1 cellular context compared by ENCODE assay signal in genomic region chr17:7213895-7214299, GRCh38.
TF ChIP-seq lines count a peak whose summit lies in the region.

No MANE protein-coding gene starts in this region.

TF ChIP-seq in HEK293, 187 proteins besides CTCF, POLR2A, EP300 and RAD21 (continued from another document):
- TF ChIP-seq IKZF3 (tag by site-specific recombination; IDR thresholded peaks at IDR 0.05) = peak; percentile 81
- no peak for TF ChIP-seq ZNF266 (tag by site-specific recombination; IDR thresholded peaks at IDR 0.05; ENCODE audit: low read depth)
- TF ChIP-seq GLI2 (tag by site-specific recombination; IDR thresholded peaks at IDR 0.05; ENCODE audit: borderline replicate concordance, low read depth) = no peak
- TF ChIP-seq ZSCAN30 (tag by site-specific recombination; IDR thresholded peaks at IDR 0.05) = no peak
- TF ChIP-seq HIC1 (tag by site-specific recombination; IDR thresholded peaks at IDR 0.05) = no peak
- no peak for TF ChIP-seq ZNF292 (tag by site-specific recombination; IDR thresholded peaks at IDR 0.05; ENCODE audit: borderline replicate concordance, low read depth)
- TF ChIP-seq KLF7 (tag by site-specific recombination; IDR thresholded peaks at IDR 0.05; ENCODE audit: borderline replicate concordance) = 0 out of 2 replicates have a peak, but pooled peaks have one; percentile 27
- no peak for TF ChIP-seq ZNF112 (tag by site-specific recombination; IDR thresholded peaks at IDR 0.05)
- no peak for TF ChIP-seq ZNF404 (tag by site-specific recombination; IDR thresholded peaks at IDR 0.05)
- no peak for TF ChIP-seq ZNF416 (tag by site-specific recombination; IDR thresholded peaks at IDR 0.05)
- no peak for TF ChIP-seq ZNF24 (tag by site-specific recombination; IDR thresholded peaks at IDR 0.05)
